ENCODE assay signal across 8 cellular contexts in genomic region chr9:37903831-37904646, GRCh38. TPM values are rescaled to one million over a fixed set of nuclear protein-coding genes. Genes with fewer than 3 reads are reported as not detected.
DNase-seq lines count a peak whose midpoint lies in the region; ATAC-seq and TF ChIP-seq lines count a peak whose summit lies in the region.

A gene with protein sequence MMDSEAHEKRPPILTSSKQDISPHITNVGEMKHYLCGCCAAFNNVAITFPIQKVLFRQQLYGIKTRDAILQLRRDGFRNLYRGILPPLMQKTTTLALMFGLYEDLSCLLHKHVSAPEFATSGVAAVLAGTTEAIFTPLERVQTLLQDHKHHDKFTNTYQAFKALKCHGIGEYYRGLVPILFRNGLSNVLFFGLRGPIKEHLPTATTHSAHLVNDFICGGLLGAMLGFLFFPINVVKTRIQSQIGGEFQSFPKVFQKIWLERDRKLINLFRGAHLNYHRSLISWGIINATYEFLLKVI (minus strand): TSS chr9:37904127. CDS start chr9:37888550, 15,577 bp downstream.

- peak; percentile 79 for DNase-seq in AG09319 (ENCODE audit: extremely low read depth, low read depth)
- DNase-seq in NCI-H2227 treated with DMSO at 0.1 percent for 48 hours (lab: John Stamatoyannopoulos, UW), result peak; percentile 78
- DNase-seq in WTC11 (ENCODE audit: low spot score), result peak; percentile 96
- peak; percentile 94 for DNase-seq in cardiac fibroblast (ENCODE audit: low read depth in 2 of 2)
- DNase-seq in inferior parietal cortex (ENCODE audit: extremely low spot score), result peak; percentile 95
- DNase-seq in stimulated activated CD4-positive, alpha-beta T cell treated with anti-CD3 and anti-CD28 coated beads, Interleukin-12 subunit alpha, Interleukin-12 subunit beta, amount 100 ng/mL, for 4 hours, result peak; percentile 96

- H3K36me3 Mint-ChIP-seq in WTC11, result peaks cover 5% of the 10 kb centered on the region

- H3K27ac Mint-ChIP-seq in WTC11, result peak within 1 kb of the TSS; percentile 76

- H3K4me3 Mint-ChIP-seq in WTC11, result peak within 1 kb of the TSS; percentile 79

- H3K4me3 ChIP-seq in cardiac fibroblast (replicated peaks in 1 of 2; ENCODE audit: low read depth in 2 of 2, low read length in 2 of 2), result peak within 1 kb of the TSS; percentile 68 to 72

- CTCF ChIA-PET in WTC11 (lab: Charles Lee), result interaction anchor here (0.6 to 3.6 kb wide), 8 partner anchors 9 to 360 kb away, joined by 3 to 22 read pairs (median 3); no protein-coding TSS in a partner anchor

- POLR2A ChIA-PET in WTC11 (lab: Charles Lee), result interaction anchor here (1.0 kb wide), 1 partner anchor 165 kb away, joined by 4 read pairs; the partner anchor contains the start of gene SHB

- ATAC-seq in GM18909 (IDR thresholded peaks at IDR 0.05; ENCODE audit: poor library complexity, unreplicated experiment) (peak; percentile 84), HG03175 (IDR thresholded peaks at IDR 0.05; ENCODE audit: unreplicated experiment) (peak; percentile 79), WTC11 (peak; percentile 92)

- H3K4me1 Mint-ChIP-seq in WTC11, result peaks cover 18% of the 10 kb centered on the region

- TF ChIP-seq CTCF in AG09319 (IDR thresholded peaks at IDR 0.05; ENCODE audit: low read depth, low read length) (peak; percentile 96), WTC11 (IDR thresholded peaks at IDR 0.05) (peak; percentile 78), cardiac fibroblast (IDR thresholded peaks at IDR 0.05; ENCODE audit: low read depth, low read length) (peak; percentile 92)

- no peaks in the 10 kb centered on the region for H3K9me3 Mint-ChIP-seq in WTC11

- peaks cover 8% of the 10 kb centered on the region; the same call in 1 of the 2 replicates for H3K27me3 Mint-ChIP-seq in WTC11 (ENCODE audit: low read depth)

TF ChIP-seq in WTC11, 78 proteins besides CTCF, POLR2A, EP300 and RAD21 (continues in another document):
- TF ChIP-seq CREM (CRISPR knock-in tag; IDR thresholded peaks at IDR 0.05), result peak; percentile 69; the same call in 1 of the 2 replicates
- no peak for TF ChIP-seq ZNF138 (CRISPR knock-in tag; conservative IDR thresholded peaks at IDR 0.05)
- TF ChIP-seq OVOL2 (CRISPR knock-in tag; IDR thresholded peaks at IDR 0.05; ENCODE audit: borderline replicate concordance), result no peak
- 0 out of 2 replicates have a peak, but pooled peaks have one; percentile 8 for TF ChIP-seq TEAD4 (CRISPR knock-in tag; IDR thresholded peaks at IDR 0.05)
- TF ChIP-seq E2F1 (CRISPR knock-in tag; IDR thresholded peaks at IDR 0.05), result no peak
- TF ChIP-seq, protein P1, sequence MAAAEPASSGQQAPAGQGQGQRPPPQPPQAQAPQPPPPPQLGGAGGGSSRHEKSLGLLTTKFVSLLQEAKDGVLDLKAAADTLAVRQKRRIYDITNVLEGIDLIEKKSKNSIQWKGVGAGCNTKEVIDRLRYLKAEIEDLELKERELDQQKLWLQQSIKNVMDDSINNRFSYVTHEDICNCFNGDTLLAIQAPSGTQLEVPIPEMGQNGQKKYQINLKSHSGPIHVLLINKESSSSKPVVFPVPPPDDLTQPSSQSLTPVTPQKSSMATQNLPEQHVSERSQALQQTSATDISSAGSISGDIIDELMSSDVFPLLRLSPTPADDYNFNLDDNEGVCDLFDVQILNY (CRISPR knock-in tag; IDR thresholded peaks at IDR 0.05), result peak; percentile 80
- TF ChIP-seq, protein P2, sequence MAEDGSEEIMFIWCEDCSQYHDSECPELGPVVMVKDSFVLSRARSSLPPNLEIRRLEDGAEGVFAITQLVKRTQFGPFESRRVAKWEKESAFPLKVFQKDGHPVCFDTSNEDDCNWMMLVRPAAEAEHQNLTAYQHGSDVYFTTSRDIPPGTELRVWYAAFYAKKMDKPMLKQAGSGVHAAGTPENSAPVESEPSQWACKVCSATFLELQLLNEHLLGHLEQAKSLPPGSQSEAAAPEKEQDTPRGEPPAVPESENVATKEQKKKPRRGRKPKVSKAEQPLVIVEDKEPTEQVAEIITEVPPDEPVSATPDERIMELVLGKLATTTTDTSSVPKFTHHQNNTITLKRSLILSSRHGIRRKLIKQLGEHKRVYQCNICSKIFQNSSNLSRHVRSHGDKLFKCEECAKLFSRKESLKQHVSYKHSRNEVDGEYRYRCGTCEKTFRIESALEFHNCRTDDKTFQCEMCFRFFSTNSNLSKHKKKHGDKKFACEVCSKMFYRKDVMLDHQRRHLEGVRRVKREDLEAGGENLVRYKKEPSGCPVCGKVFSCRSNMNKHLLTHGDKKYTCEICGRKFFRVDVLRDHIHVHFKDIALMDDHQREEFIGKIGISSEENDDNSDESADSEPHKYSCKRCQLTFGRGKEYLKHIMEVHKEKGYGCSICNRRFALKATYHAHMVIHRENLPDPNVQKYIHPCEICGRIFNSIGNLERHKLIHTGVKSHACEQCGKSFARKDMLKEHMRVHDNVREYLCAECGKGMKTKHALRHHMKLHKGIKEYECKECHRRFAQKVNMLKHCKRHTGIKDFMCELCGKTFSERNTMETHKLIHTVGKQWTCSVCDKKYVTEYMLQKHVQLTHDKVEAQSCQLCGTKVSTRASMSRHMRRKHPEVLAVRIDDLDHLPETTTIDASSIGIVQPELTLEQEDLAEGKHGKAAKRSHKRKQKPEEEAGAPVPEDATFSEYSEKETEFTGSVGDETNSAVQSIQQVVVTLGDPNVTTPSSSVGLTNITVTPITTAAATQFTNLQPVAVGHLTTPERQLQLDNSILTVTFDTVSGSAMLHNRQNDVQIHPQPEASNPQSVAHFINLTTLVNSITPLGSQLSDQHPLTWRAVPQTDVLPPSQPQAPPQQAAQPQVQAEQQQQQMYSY (CRISPR knock-in tag; IDR thresholded peaks at IDR 0.05), result no peak
- TF ChIP-seq, protein P3, sequence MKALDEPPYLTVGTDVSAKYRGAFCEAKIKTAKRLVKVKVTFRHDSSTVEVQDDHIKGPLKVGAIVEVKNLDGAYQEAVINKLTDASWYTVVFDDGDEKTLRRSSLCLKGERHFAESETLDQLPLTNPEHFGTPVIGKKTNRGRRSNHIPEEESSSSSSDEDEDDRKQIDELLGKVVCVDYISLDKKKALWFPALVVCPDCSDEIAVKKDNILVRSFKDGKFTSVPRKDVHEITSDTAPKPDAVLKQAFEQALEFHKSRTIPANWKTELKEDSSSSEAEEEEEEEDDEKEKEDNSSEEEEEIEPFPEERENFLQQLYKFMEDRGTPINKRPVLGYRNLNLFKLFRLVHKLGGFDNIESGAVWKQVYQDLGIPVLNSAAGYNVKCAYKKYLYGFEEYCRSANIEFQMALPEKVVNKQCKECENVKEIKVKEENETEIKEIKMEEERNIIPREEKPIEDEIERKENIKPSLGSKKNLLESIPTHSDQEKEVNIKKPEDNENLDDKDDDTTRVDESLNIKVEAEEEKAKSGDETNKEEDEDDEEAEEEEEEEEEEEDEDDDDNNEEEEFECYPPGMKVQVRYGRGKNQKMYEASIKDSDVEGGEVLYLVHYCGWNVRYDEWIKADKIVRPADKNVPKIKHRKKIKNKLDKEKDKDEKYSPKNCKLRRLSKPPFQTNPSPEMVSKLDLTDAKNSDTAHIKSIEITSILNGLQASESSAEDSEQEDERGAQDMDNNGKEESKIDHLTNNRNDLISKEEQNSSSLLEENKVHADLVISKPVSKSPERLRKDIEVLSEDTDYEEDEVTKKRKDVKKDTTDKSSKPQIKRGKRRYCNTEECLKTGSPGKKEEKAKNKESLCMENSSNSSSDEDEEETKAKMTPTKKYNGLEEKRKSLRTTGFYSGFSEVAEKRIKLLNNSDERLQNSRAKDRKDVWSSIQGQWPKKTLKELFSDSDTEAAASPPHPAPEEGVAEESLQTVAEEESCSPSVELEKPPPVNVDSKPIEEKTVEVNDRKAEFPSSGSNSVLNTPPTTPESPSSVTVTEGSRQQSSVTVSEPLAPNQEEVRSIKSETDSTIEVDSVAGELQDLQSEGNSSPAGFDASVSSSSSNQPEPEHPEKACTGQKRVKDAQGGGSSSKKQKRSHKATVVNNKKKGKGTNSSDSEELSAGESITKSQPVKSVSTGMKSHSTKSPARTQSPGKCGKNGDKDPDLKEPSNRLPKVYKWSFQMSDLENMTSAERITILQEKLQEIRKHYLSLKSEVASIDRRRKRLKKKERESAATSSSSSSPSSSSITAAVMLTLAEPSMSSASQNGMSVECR (CRISPR knock-in tag; IDR thresholded peaks at IDR 0.05; ENCODE audit: borderline replicate concordance), result peak; percentile 95
- TF ChIP-seq, protein P4, sequence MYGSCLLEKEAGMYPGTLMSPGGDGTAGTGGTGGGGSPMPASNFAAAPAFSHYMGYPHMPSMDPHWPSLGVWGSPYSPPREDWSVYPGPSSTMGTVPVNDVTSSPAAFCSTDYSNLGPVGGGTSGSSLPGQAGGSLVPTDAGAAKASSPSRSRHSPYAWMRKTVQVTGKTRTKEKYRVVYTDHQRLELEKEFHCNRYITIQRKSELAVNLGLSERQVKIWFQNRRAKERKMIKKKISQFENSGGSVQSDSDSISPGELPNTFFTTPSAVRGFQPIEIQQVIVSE (CRISPR knock-in tag; IDR thresholded peaks at IDR 0.05; ENCODE audit: borderline replicate concordance), result no peak
- no peak for TF ChIP-seq E2F4 (CRISPR knock-in tag; IDR thresholded peaks at IDR 0.05; ENCODE audit: borderline replicate concordance, low read depth)
- no peak for TF ChIP-seq ZNF416 (CRISPR knock-in tag; IDR thresholded peaks at IDR 0.05)
- TF ChIP-seq CREB1 (CRISPR knock-in tag; IDR thresholded peaks at IDR 0.05), result no peak
- TF ChIP-seq ZNF423 (CRISPR knock-in tag; IDR thresholded peaks at IDR 0.05), result no peak
- no peak for TF ChIP-seq ZNF396 (CRISPR knock-in tag; IDR thresholded peaks at IDR 0.05; ENCODE audit: borderline replicate concordance)
- TF ChIP-seq NR3C1 (CRISPR knock-in tag; conservative IDR thresholded peaks at IDR 0.05; ENCODE audit: low read depth), result no peak
- no peak for TF ChIP-seq EMX1 (CRISPR knock-in tag; IDR thresholded peaks at IDR 0.05)

RNA-seq across cellular contexts. Expression of the gene that starts here (rescaled TPM):
- total RNA-seq in WTC11 (2021), result 15.0 to 16.2 TPM (median 15.4 TPM) in 3 replicates

Comparison
In these comparisons a context has a peak if more than half of its experiments do, and no peak if none do; other contexts are left out.
1. Peak in every context shown above with its lines: DNase-seq, ATAC-seq and H3K4me3 ChIP-seq.